In genomic region chr1:17953921-17954320, GRCh38 we compare ENCODE assay signal across 29 cellular contexts.
"Had no signal": no experiment of that assay in that cellular context is flagged by ENCODE, and none has a peak within 500 bp of the region (broad histone marks: within the 10 kb centered on the region; RNA-seq: fewer than 3 reads in every experiment).

No MANE protein-coding gene starts in this region.

- H3K4me3 Mint-ChIP-seq: dendritic cell treated with granulocyte-macrophage colony-stimulating factor and Interleukin-4, amounts not matched to agents 40 ng/mL and 50 ng/mL, for 4 days; effector memory CD8-positive, alpha-beta T cell; endodermal cell had no signal

- ATAC-seq: effector memory CD8-positive, alpha-beta T cell; esophagus mucosa; foreskin keratinocyte; gastrocnemius medialis; gastroesophageal sphincter; heart left ventricle; heart right ventricle had no signal

- H3K9me3 Mint-ChIP-seq: effector memory CD8-positive, alpha-beta T cell had no signal

- H3K27ac ChIP-seq: colonic mucosa, coronary artery, dorsolateral prefrontal cortex, epithelial cell of prostate, esophagus muscularis mucosa, esophagus squamous epithelium, foreskin keratinocyte, gastrocnemius medialis, gastroesophageal sphincter, heart left ventricle, heart right ventricle, hepatocyte had no signal

- H3K4me2 ChIP-seq: hepatocyte had no signal

- H3K36me3 ChIP-seq: colonic mucosa, esophagus muscularis mucosa, esophagus squamous epithelium, gastrocnemius medialis, gastroesophageal sphincter, heart left ventricle, heart right ventricle had no signal

- H3K4me1 ChIP-seq: colonic mucosa, esophagus muscularis mucosa, foreskin keratinocyte, gastrocnemius medialis, gastroesophageal sphincter, heart left ventricle, heart right ventricle had no signal

- DNase-seq: colonic mucosa; cortex of kidney; dermis blood vessel endothelial cell; dorsolateral prefrontal cortex; effector CD4-positive, alpha-beta T cell; effector CD8-positive, alpha-beta T cell; effector memory CD4-positive, alpha-beta T cell; effector memory CD8-positive, alpha-beta T cell; endodermal cell; erythroblast; esophagus squamous epithelium; foreskin fibroblast; foreskin keratinocyte; foreskin melanocyte; gastrocnemius medialis; glutamatergic neuron; head of caudate nucleus; heart left ventricle; heart right ventricle had no signal

- H3K27ac Mint-ChIP-seq: dendritic cell treated with granulocyte-macrophage colony-stimulating factor and Interleukin-4, amounts not matched to agents 40 ng/mL and 50 ng/mL, for 4 days; effector memory CD8-positive, alpha-beta T cell; endodermal cell had no signal

- FAIRE-seq: endometrium, endothelial cell of umbilical vein, frontal cortex had no signal

- H3K4me3 ChIP-seq: colonic mucosa, coronary artery, dorsolateral prefrontal cortex, esophagus muscularis mucosa, esophagus squamous epithelium, gastrocnemius medialis, gastroesophageal sphincter, heart left ventricle, heart right ventricle, hepatocyte had no signal

- H3K9me3 ChIP-seq: colonic mucosa, esophagus muscularis mucosa, esophagus squamous epithelium, gastrocnemius medialis, gastroesophageal sphincter, heart left ventricle, heart right ventricle had no signal
